ENCODE assay signal across 8 cellular contexts in the genomic region with DNA sequence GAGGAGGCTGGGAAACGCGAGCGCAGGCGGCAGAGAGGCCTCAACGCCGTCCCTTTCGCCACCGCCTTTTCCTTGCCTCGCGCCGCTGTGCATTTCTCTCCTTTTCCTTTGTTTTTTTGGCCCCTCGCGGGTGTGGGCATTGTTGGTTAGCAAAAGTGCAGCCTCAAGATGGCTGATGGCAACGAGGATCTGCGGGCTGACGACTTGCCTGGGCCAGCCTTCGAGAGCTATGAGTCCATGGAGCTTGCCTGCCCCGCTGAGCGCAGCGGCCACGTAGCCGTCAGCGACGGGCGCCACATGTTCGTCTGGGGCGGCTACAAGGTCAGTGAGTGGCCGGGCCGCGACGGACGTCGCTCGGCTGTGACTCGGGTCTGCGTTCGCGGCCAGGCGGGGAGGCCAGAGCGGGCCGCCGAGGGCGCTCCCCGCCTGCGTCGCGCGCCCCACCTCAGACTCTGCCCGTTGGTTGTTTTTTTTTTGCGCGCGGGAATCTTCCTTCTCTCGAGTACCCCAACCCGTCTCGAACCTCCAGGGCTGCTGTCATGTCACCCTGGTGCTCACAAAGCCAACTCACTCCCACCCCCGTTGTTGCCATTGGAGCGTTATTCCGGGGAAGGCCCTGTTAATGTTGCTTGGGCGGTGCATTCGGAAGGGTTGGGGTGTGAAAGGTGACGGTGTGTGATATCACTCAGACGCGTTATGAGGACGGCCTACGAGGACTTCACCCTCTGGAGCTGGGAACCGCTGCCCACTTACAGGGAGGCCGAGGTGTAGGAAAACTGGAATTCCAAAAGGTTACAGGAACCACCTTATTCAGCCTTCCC. TPM values are rescaled to one million over a fixed set of nuclear protein-coding genes. Genes with fewer than 3 reads are reported as not detected.
DNase-seq lines count a peak whose midpoint lies in the region; ATAC-seq and TF ChIP-seq lines count a peak whose summit lies in the region.

No MANE protein-coding gene starts in this region.

- in situ Hi-C loops in transverse colon (cut with MboI; ENCODE audit: low pct_ligation_motif_present in 1 of 4, low pct_unique_long_range_greater_than_20kb in 1 of 4, low sequenced_read_pairs in 3 of 4), result loop anchor here in 3 of 4 donors (10.0 to 25.0 kb wide), 2 partner anchors 131 to 134 kb away; partner anchors contain the start of gene DNAAF2 (in 3 of the 3)

- no peak for TF ChIP-seq EP300 in SK-N-SH (IDR thresholded peaks at IDR 0.05; ENCODE audit: borderline replicate concordance in 1 of 2, low read depth in 1 of 2, low read length in 1 of 2)
- TF ChIP-seq EP300 in transverse colon (IDR thresholded peaks at IDR 0.05; ENCODE audit: low read depth), result no peak

- no peaks in the 10 kb centered on the region for H3K9me3 Mint-ChIP-seq in activated naive CD4-positive, alpha-beta T cell treated with anti-CD3 and anti-CD28 coated beads, Interleukin-2, amount 50 U/mL, for 72 hours

- intact Hi-C loops in transverse colon (cut with DNase I; ENCODE audit: low total_unique reads), result no loop called here

- H3K79me2 ChIP-seq in SK-N-SH (ENCODE audit: insufficient read depth), result peaks cover 46% of the 10 kb centered on the region

- peak overlapping the region; percentile 96 for H3K4me2 ChIP-seq in SK-N-SH

- DNase-seq in COLO668 (lab: John Stamatoyannopoulos, UW; ENCODE audit: unreplicated experiment) (peak; percentile 68), HK-2 (ENCODE audit: unreplicated experiment) (peak; percentile 74), SK-N-SH (peak; percentile 67), cardiac muscle cell (ENCODE audit: low read depth in 1 of 2, low spot score in 1 of 2) (peak; percentile 65 to 83), pons (ENCODE audit: low spot score) (peak; percentile 43), transverse colon (peak; percentile 81)
- peak; percentile 75 to 87 for DNase-seq in activated naive CD4-positive, alpha-beta T cell treated with anti-CD3 and anti-CD28 coated beads, Interleukin-2, amount 50 U/mL, for 72 hours (ENCODE audit: low spot score in 2 of 2)

- CTCF ChIA-PET in SK-N-SH (lab: Yijun Ruan, JAX), result interaction anchor here (0.7 to 2.6 kb wide), 17 partner anchors 8 to 306 kb away, joined by 3 to 17 read pairs (median 4); partner anchors contain the start of genes DNAAF2, KLHDC1, NEMF and POLE2

- H3K27me3 ChIP-seq in SK-N-SH (ENCODE audit: insufficient read depth), result no peaks in the 10 kb centered on the region
- no peaks in the 10 kb centered on the region for H3K27me3 ChIP-seq in cardiac muscle cell
- H3K27me3 ChIP-seq in transverse colon, result no peaks in the 10 kb centered on the region

- POLR2A ChIA-PET in SK-N-SH (lab: Yijun Ruan, JAX), result interaction anchor here (0.7 to 2.1 kb wide), 12 partner anchors 8 to 1474 kb away, joined by 3 to 27 read pairs (median 5); partner anchors contain the start of genes DNAAF2, KLHDC1, MGAT2 and NEMF

- ATAC-seq in GM19455 (IDR thresholded peaks at IDR 0.05; ENCODE audit: unreplicated experiment), result peak; percentile 31
- ATAC-seq in activated naive CD4-positive, alpha-beta T cell treated with anti-CD3 and anti-CD28 coated beads, Interleukin-2, amount 50 U/mL, for 72 hours, result peak; percentile 71 to 79

- H3K9me3 ChIP-seq in SK-N-SH (no peaks in the 10 kb centered on the region), cardiac muscle cell (ENCODE audit: low read depth) (no peaks in the 10 kb centered on the region), transverse colon (no peaks in the 10 kb centered on the region)

- peak overlapping the region; percentile 72; the same call in 1 of the 2 replicates for H2AFZ ChIP-seq in SK-N-SH (ENCODE audit: low read depth)

- H4K20me1 ChIP-seq in SK-N-SH (ENCODE audit: insufficient read depth), result no peaks in the 10 kb centered on the region; the same call in 1 of the 2 replicates

- peaks cover 18% of the 10 kb centered on the region for H3F3A ChIP-seq in SK-N-SH (replicated peaks; ENCODE audit: insufficient read depth)

- peak; percentile 71 for TF ChIP-seq POLR2A in transverse colon (IDR thresholded peaks at IDR 0.05)

- H3K4me1 ChIP-seq in SK-N-SH (ENCODE audit: control insufficient read depth in 1 of 2, insufficient read depth in 2 of 2, low read depth in 1 of 2, low read length in 1 of 2) (peaks cover 13 to 16% of the 10 kb centered on the region in 2 experiments; a peak in 3 of 4 replicates), cardiac muscle cell (ENCODE audit: low read depth) (peaks cover 20% of the 10 kb centered on the region), transverse colon (peaks cover 22 to 39% (median 38%) of the 10 kb centered on the region in 4 donors)

- H3K36me3 Mint-ChIP-seq in activated naive CD4-positive, alpha-beta T cell treated with anti-CD3 and anti-CD28 coated beads, Interleukin-2, amount 50 U/mL, for 72 hours, result peaks cover 0 to 10% of the 10 kb centered on the region in 2 donors

- TF ChIP-seq RAD21 in SK-N-SH (IDR thresholded peaks at IDR 0.05; ENCODE audit: low read length), result no peak

- H3K4me3 ChIP-seq in SK-N-SH (ENCODE audit: low read depth in 2 of 2, low read length in 1 of 2) (peak overlapping the region; percentile 85 to 97), cardiac muscle cell (peak overlapping the region; percentile 83), transverse colon (peak overlapping the region; percentile 79 to 99 (median 90))

- TF ChIP-seq CTCF in SK-N-SH (IDR thresholded peaks at IDR 0.05) (no peak), cardiac muscle cell (IDR thresholded peaks at IDR 0.05; ENCODE audit: low read depth, low read length) (no peak), transverse colon (IDR thresholded peaks at IDR 0.05) (no peak)

- peak overlapping the region; percentile 97 to 99 for H3K27ac Mint-ChIP-seq in activated naive CD4-positive, alpha-beta T cell treated with anti-CD3 and anti-CD28 coated beads, Interleukin-2, amount 50 U/mL, for 72 hours

- H3K9me2 ChIP-seq in SK-N-SH, result no peaks in the 10 kb centered on the region; the same call in 1 of the 2 replicates

- H3K36me3 ChIP-seq in SK-N-SH (replicated peaks in 1 of 2; ENCODE audit: control insufficient read depth in 1 of 2, insufficient read depth in 2 of 2, low read length in 1 of 2) (peaks cover 5 to 15% of the 10 kb centered on the region in 2 experiments), cardiac muscle cell (peaks cover 14% of the 10 kb centered on the region), transverse colon (peaks cover 0 to 12% (median 2%) of the 10 kb centered on the region in 4 donors)

- H3K27ac ChIP-seq in SK-N-SH (ENCODE audit: low read depth in 2 of 2, low read length in 1 of 2) (peak overlapping the region; percentile 93 to 96), cardiac muscle cell (peak overlapping the region; percentile 97), transverse colon (peak overlapping the region; percentile 98 to 100 (median 99))

- under 1% methylated on average over 49 of the region's 67 CpGs for WGBS in SK-N-SH (ENCODE audit: low lambda C conversion rate)
- WGBS in transverse colon (ENCODE audit: low coverage in 1 of 2), 2 donors, result 0% methylated on average over 2 to 67 of the region's 67 CpGs

- H3K9ac ChIP-seq in SK-N-SH, result peak overlapping the region; percentile 100

TF ChIP-seq in SK-N-SH, 30 proteins besides CTCF, POLR2A, EP300 and RAD21:
- TF ChIP-seq, protein P1, sequence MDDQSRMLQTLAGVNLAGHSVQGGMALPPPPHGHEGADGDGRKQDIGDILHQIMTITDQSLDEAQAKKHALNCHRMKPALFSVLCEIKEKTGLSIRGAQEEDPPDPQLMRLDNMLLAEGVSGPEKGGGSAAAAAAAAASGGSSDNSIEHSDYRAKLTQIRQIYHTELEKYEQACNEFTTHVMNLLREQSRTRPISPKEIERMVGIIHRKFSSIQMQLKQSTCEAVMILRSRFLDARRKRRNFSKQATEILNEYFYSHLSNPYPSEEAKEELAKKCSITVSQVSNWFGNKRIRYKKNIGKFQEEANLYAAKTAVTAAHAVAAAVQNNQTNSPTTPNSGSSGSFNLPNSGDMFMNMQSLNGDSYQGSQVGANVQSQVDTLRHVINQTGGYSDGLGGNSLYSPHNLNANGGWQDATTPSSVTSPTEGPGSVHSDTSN (IDR thresholded peaks at IDR 0.05), result no peak
- TF ChIP-seq RCOR1 (IDR thresholded peaks at IDR 0.05; ENCODE audit: low read length) (no peak), FOSL2 (IDR thresholded peaks at IDR 0.05; ENCODE audit: borderline replicate concordance, low read depth) (no peak), GABPA (IDR thresholded peaks at IDR 0.05; ENCODE audit: low read depth) (no peak), SIN3A (IDR thresholded peaks at IDR 0.05; ENCODE audit: borderline replicate concordance, low read depth, low read length) (0 out of 2 replicates have a peak, but pooled peaks have one; percentile 24), MXI1 (IDR thresholded peaks at IDR 0.05; ENCODE audit: low read depth, low read length) (no peak; the same call in none of the 2 replicates), MEF2A (IDR thresholded peaks at IDR 0.05; ENCODE audit: borderline replicate concordance, low read depth) (no peak), YY1 (IDR thresholded peaks at IDR 0.05; ENCODE audit: low read depth) (peak; percentile 42; the same call in 1 of the 2 replicates)
- TF ChIP-seq, protein P2, sequence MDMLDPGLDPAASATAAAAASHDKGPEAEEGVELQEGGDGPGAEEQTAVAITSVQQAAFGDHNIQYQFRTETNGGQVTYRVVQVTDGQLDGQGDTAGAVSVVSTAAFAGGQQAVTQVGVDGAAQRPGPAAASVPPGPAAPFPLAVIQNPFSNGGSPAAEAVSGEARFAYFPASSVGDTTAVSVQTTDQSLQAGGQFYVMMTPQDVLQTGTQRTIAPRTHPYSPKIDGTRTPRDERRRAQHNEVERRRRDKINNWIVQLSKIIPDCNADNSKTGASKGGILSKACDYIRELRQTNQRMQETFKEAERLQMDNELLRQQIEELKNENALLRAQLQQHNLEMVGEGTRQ (IDR thresholded peaks at IDR 0.05; ENCODE audit: borderline replicate concordance, low read depth, low read length), result no peak
- TF ChIP-seq, protein P3, sequence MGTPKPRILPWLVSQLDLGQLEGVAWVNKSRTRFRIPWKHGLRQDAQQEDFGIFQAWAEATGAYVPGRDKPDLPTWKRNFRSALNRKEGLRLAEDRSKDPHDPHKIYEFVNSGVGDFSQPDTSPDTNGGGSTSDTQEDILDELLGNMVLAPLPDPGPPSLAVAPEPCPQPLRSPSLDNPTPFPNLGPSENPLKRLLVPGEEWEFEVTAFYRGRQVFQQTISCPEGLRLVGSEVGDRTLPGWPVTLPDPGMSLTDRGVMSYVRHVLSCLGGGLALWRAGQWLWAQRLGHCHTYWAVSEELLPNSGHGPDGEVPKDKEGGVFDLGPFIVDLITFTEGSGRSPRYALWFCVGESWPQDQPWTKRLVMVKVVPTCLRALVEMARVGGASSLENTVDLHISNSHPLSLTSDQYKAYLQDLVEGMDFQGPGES (IDR thresholded peaks at IDR 0.05; ENCODE audit: low read depth, low read length), result no peak

RNA-seq across cellular contexts. Expression of gene KLHDC2, which starts 0.6 kb away (rescaled TPM):
- polyA plus RNA-seq in SK-N-SH (2012; rRNA removed), result 41.1 and 52.0 TPM in 2 replicates
- polyA plus RNA-seq in SK-N-SH (2012; cell fraction: cytosol; rRNA removed), result 43.9 and 45.2 TPM in 2 replicates
- 55.1 and 101 TPM in 2 replicates for polyA plus RNA-seq in SK-N-SH (2012; cell fraction: nucleus; rRNA removed)
- 10 to 100 TPM; 19.1 to 20.6 TPM for total RNA-seq in activated naive CD4-positive, alpha-beta T cell treated with anti-CD3 and anti-CD28 coated beads, Interleukin-2, amount 50 U/mL, for 72 hours
- 83.7 and 94.5 TPM in 2 replicates for total RNA-seq in cardiac muscle cell
- polyA plus RNA-seq in cardiac muscle cell, result 192 and 236 TPM in 2 replicates
- 100 to 1,000 TPM in 3 of 4 donors, 10 to 100 TPM in 1; 88.6 to 113 (median 109) TPM for total RNA-seq in transverse colon

Comparison
In these comparisons a context has a peak if more than half of its experiments do, and no peak if none do; other contexts are left out.
1. Peak in every context shown above with its lines: DNase-seq, ATAC-seq, H3K4me3 ChIP-seq and H3K27ac ChIP-seq.